In the genomic region with DNA sequence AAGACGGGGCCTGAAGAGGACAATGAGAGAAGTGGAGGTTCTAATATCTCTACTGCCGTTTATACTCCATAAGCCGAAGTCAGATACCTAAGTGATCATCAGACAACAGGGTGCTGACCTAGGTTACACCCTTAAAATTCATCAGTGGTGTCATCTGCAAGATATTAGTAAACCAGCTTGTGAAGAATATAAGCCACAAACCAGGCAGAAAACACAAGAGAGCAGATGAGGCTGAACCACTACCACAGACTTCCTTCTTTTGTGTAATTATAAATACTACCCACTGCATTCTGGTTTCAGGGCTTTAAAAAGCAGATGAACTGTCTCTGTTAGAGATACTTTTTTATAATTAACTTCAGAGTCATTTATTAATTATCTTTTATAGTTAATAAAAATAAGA, we compare ENCODE assay signal across 13 cellular contexts.
DNase-seq lines count a peak whose midpoint lies in the region; ATAC-seq and TF ChIP-seq lines count a peak whose summit lies in the region.
"Had no signal": no experiment of that assay in that cellular context is flagged by ENCODE, and none has a peak within 500 bp of the region (broad histone marks: within the 10 kb centered on the region; RNA-seq: fewer than 3 reads in every experiment).

No MANE protein-coding gene starts in this region.

- peaks cover 3% of the 10 kb centered on the region for H3K4me1 Mint-ChIP-seq in endothelial cell (ENCODE audit: unreplicated experiment)
- H3K4me1 Mint-ChIP-seq: WTC11 had no signal

- no peaks in the 10 kb centered on the region for H3K9me3 Mint-ChIP-seq in endothelial cell (ENCODE audit: unreplicated experiment)
- H3K9me3 Mint-ChIP-seq: activated naive CD4-positive, alpha-beta T cell treated with anti-CD3 and anti-CD28 coated beads, Interleukin-2, amount 50 U/mL, for 72 hours; WTC11 had no signal

- no peak for TF ChIP-seq EP300 in upper lobe of left lung (IDR thresholded peaks at IDR 0.05)

- no peaks in the 10 kb centered on the region for H4K20me1 ChIP-seq in BLaER1

- 92 to 97% methylated on average over 3 of the region's 3 CpGs for WGBS in upper lobe of left lung, 2 donors
- 96 to 98% methylated on average over 3 of the region's 3 CpGs for WGBS in aorta, 2 donors

- H3K27ac Mint-ChIP-seq in endothelial cell (ENCODE audit: unreplicated experiment), result no peak overlapping the region
- H3K27ac Mint-ChIP-seq: activated naive CD4-positive, alpha-beta T cell treated with anti-CD3 and anti-CD28 coated beads, Interleukin-2, amount 50 U/mL, for 72 hours; WTC11 had no signal

- DNase-seq in upper lobe of left lung (no peak), superior temporal gyrus (ENCODE audit: extremely low spot score) (no peak), aorta (no peak), endothelial cell (ENCODE audit: low spot score) (no peak)
- DNase-seq: dermis blood vessel endothelial cell, head of caudate nucleus, mammary epithelial cell had no signal

- no peaks in the 10 kb centered on the region for H3K27me3 ChIP-seq in BLaER1
- H3K27me3 ChIP-seq in upper lobe of left lung, result no peaks in the 10 kb centered on the region
- no peaks in the 10 kb centered on the region for H3K27me3 ChIP-seq in aorta (ENCODE audit: control insufficient read depth in 1 of 2, insufficient read depth in 2 of 2, low read length in 1 of 2)

- intact Hi-C loops in aorta (cut with DNase I), result no loop called here

- TF ChIP-seq CTCF in upper lobe of left lung (IDR thresholded peaks at IDR 0.05) (no peak), endothelial cell (IDR thresholded peaks at IDR 0.05; ENCODE audit: unreplicated experiment) (no peak)

- H3K4me1 ChIP-seq in BLaER1 (peaks cover 17% of the 10 kb centered on the region), upper lobe of left lung (no peaks in the 10 kb centered on the region), aorta (ENCODE audit: control insufficient read depth in 1 of 2, insufficient read depth in 2 of 2, low read length in 2 of 2) (peaks cover 0 to 5% of the 10 kb centered on the region in 2 donors)

- no peaks in the 10 kb centered on the region for H3K36me3 ChIP-seq in BLaER1
- H3K36me3 ChIP-seq in upper lobe of left lung, result no peaks in the 10 kb centered on the region
- no peaks in the 10 kb centered on the region for H3K36me3 ChIP-seq in aorta (ENCODE audit: control insufficient read depth in 1 of 2, insufficient read depth in 2 of 2, low read length in 1 of 2)

- no peak overlapping the region for H3K4me3 Mint-ChIP-seq in endothelial cell (ENCODE audit: unreplicated experiment)
- H3K4me3 Mint-ChIP-seq: WTC11 had no signal

- H3K9ac ChIP-seq in BLaER1, result no peak overlapping the region

- H3K27me3 Mint-ChIP-seq in endothelial cell (ENCODE audit: unreplicated experiment), result no peaks in the 10 kb centered on the region

- peak overlapping the region; percentile 50 for H3K4me2 ChIP-seq in BLaER1

- H3K27ac ChIP-seq in BLaER1 (no peak overlapping the region), upper lobe of left lung (no peak overlapping the region), aorta (ENCODE audit: low read depth in 1 of 2, low read length in 2 of 2) (no peak overlapping the region)

- H3K36me3 Mint-ChIP-seq in endothelial cell (ENCODE audit: low read depth, unreplicated experiment), result no peaks in the 10 kb centered on the region
- H3K36me3 Mint-ChIP-seq: activated naive CD4-positive, alpha-beta T cell treated with anti-CD3 and anti-CD28 coated beads, Interleukin-2, amount 50 U/mL, for 72 hours; WTC11 had no signal

- H3K9me3 ChIP-seq in BLaER1, result no peaks in the 10 kb centered on the region
- H3K9me3 ChIP-seq in upper lobe of left lung, result no peaks in the 10 kb centered on the region
- H3K9me3 ChIP-seq in aorta (ENCODE audit: control insufficient read depth, low read length), result no peaks in the 10 kb centered on the region

- ATAC-seq in GM18870 (IDR thresholded peaks at IDR 0.05; ENCODE audit: unreplicated experiment), result peak; percentile 67
- peak; percentile 89 for ATAC-seq in HG02759 (IDR thresholded peaks at IDR 0.05; ENCODE audit: unreplicated experiment)
- peak; percentile 77 for ATAC-seq in HG03558 (IDR thresholded peaks at IDR 0.05; ENCODE audit: extremely low read depth, unreplicated experiment)
- ATAC-seq in upper lobe of left lung (ENCODE audit: low FRiP score in 2 of 2), result no peak
- ATAC-seq in aorta (ENCODE audit: low FRiP score), result no peak
- ATAC-seq: WTC11 had no signal

- TF ChIP-seq POLR2A in upper lobe of left lung (IDR thresholded peaks at IDR 0.05), result no peak

- no peak overlapping the region for H3K4me3 ChIP-seq in BLaER1
- no peak overlapping the region for H3K4me3 ChIP-seq in upper lobe of left lung
- no peak overlapping the region for H3K4me3 ChIP-seq in aorta (ENCODE audit: low read length in 2 of 2)

Comparison
In these comparisons a context has a peak if more than half of its experiments do, and no peak if none do; other contexts are left out.
1. ATAC-seq: peak in GM18870 (single experiment), HG02759 (single experiment) and HG03558 (single experiment); none in upper lobe of left lung (0 of 2) and aorta (single experiment).